24 cellular contexts compared by ENCODE assay signal in the genomic region with DNA sequence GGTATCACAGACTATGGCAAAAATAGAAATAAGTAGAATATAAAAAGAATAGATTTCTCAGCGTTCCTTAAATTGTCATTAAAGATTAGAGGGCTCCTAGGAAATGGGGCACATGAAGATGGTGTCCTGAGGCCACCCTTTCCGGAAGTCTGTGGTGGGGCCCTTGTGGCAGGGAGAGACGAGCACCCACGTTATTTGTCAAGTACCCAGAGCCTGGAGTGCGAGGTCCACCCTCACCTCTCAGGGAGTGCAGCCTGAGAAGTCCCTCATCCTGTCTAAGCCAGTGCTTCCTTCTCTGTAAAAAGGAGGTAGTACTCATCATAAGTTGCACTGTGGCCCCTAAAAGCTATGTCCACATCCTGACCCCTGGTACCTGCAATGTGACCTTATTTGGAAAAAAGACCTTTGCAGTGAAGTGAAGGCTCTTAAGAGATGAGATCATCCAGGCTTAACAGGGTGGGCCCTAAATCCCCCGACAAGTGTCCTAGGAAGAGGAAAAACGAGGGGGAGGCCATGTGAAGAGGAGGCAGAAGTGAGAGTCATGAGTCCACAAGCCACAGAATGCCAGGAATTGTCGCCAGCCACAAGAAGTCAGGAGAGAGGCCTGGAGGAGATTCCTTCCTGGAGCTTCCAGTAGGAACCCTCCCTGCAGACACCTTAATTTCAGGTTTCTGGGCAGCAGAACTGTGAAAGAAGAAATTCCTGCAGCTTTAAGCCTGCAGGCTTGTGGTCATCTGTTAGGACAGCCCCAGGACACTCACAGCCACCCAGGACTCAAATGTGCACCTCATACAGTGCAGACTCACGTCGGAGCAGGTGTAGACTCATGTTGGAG.
A peak's percentile ranks its signal among the peaks of the same experiment; 100 is the strongest.
DNase-seq lines count a peak whose midpoint lies in the region; ATAC-seq, FAIRE-seq and TF ChIP-seq lines count a peak whose summit lies in the region.
"Had no signal": no experiment of that assay in that cellular context is flagged by ENCODE, and none has a peak within 500 bp of the region (broad histone marks: within the 10 kb centered on the region; RNA-seq: fewer than 3 reads in every experiment).

No MANE protein-coding gene starts in this region.

- H3K18ac ChIP-seq in mesenchymal stem cell (ENCODE audit: low read depth in 1 of 2, low read length in 2 of 2): no peak overlapping the region

- H3K36me3 ChIP-seq in HCT116 (ENCODE audit: control insufficient read depth in 1 of 2, insufficient read depth in 2 of 2, low read length in 2 of 2) (no peaks in the 10 kb centered on the region), mesenchymal stem cell (ENCODE audit: control insufficient read depth in 1 of 2, insufficient read depth in 2 of 2, low read depth in 1 of 2, low read length in 2 of 2) (no peaks in the 10 kb centered on the region), pancreas (no peaks in the 10 kb centered on the region)
- H3K36me3 ChIP-seq: BLaER1, esophagus squamous epithelium, left lung, SJCRH30, thyroid gland had no signal

- H3K4me2 ChIP-seq in HCT116 (ENCODE audit: low read length): no peak overlapping the region
- no peak overlapping the region for H3K4me2 ChIP-seq in mesenchymal stem cell (ENCODE audit: low read length, poor library complexity, severe bottlenecking)
- H3K4me2 ChIP-seq: BLaER1 had no signal

- CTCF ChIA-PET in HCT116 (lab: Charles Lee): no interaction called here

- FAIRE-seq in pancreas (lab: Jason Lieb, UNC): no peak
- FAIRE-seq: frontal cortex had no signal

- RAD21 ChIA-PET in HCT116 (lab: Charles Lee; ENCODE audit: low non-redundant PET in 1 of 2, low total read pairs in 2 of 2, uncharacterized antibody in 2 of 2, unreplicated experiment in 2 of 2): no interaction called here

- no TSS peak for BruUV-seq in HCT116 (replicated peaks; lab: Mats Ljungman, UMichigan)

- TF ChIP-seq POLR2A in HCT116 (IDR thresholded peaks at IDR 0.05; ENCODE audit: borderline replicate concordance, extremely low read depth, insufficient read depth, insufficient read length): no peak

- WGBS in mesenchymal stem cell: 66% methylated on average over 10 of the region's 10 CpGs
- WGBS in pancreas, 2 donors: 72% methylated on average over 10 of the region's 10 CpGs

- TF ChIP-seq CTCF in HCT116 (IDR thresholded peaks at IDR 0.05 in 2 of 3, conservative IDR thresholded peaks at IDR 0.05 in 1 of 3; ENCODE audit: borderline replicate concordance in 1 of 3, insufficient read depth in 1 of 3, low read depth in 2 of 3, low read length in 2 of 3) (no peak), pancreas (IDR thresholded peaks at IDR 0.05) (no peak)

- H2AFZ ChIP-seq in HCT116 (ENCODE audit: low read depth, low read length, poor library complexity, severe bottlenecking) (no peak overlapping the region), mesenchymal stem cell (ENCODE audit: low read depth, low read length) (no peak overlapping the region)

- no peak overlapping the region for H2BK12ac ChIP-seq in mesenchymal stem cell (ENCODE audit: low read length in 2 of 2)

- no peak overlapping the region for H3K14ac ChIP-seq in mesenchymal stem cell (ENCODE audit: low read length in 2 of 2)

- H3K23ac ChIP-seq in mesenchymal stem cell (ENCODE audit: low read length in 2 of 2): no peak overlapping the region

- no peaks in the 10 kb centered on the region for H3K79me1 ChIP-seq in mesenchymal stem cell (replicated peaks; ENCODE audit: low read length, poor library complexity, severe bottlenecking)

- peak; percentile 32 for DNase-seq in AG08395 (ENCODE audit: low spot score)
- no peak for DNase-seq in HCT116 (ENCODE audit: low read depth, low spot score)
- peak; percentile 89 for DNase-seq in SW480 (ENCODE audit: low spot score)
- DNase-seq in mesenchymal stem cell: peak; percentile 35
- DNase-seq in superior temporal gyrus (ENCODE audit: extremely low spot score): no peak
- DNase-seq in pancreas: no peak
- no peak for DNase-seq in NCI-H1105 treated with DMSO at 0.1 percent for 48 hours (lab: John Stamatoyannopoulos, UW)
- DNase-seq: activated CD4-positive, alpha-beta T cell treated with anti-CD3 and anti-CD28 coated beads, Interleukin-2, amount 50 U/mL, for 4 hours; activated CD4-positive, CD25-positive, alpha-beta regulatory T cell; aorta; caudate nucleus; esophagus squamous epithelium; hippocampal formation; left lung; naive B cell; NCI-H1105; NCI-H2029; NCI-H526 treated with DMSO at 0.1 percent for 48 hours; nucleus accumbens; SJCRH30; thyroid gland had no signal

- H3K27ac ChIP-seq in HCT116 (ENCODE audit: low read depth, low read length) (no peak overlapping the region), mesenchymal stem cell (ENCODE audit: low read length, poor library complexity, severe bottlenecking) (no peak overlapping the region), pancreas (no peak overlapping the region)
- H3K27ac ChIP-seq: BLaER1, esophagus squamous epithelium, left lung, SJCRH30, thyroid gland had no signal

- POLR2A ChIA-PET in HCT116 (lab: Charles Lee): no interaction called here

- no peak overlapping the region for H3K9ac ChIP-seq in HCT116 (ENCODE audit: low read length)
- no peak overlapping the region for H3K9ac ChIP-seq in mesenchymal stem cell (ENCODE audit: low read length)
- H3K9ac ChIP-seq: BLaER1 had no signal

- no peak overlapping the region for H2BK15ac ChIP-seq in mesenchymal stem cell (ENCODE audit: low read depth, poor library complexity, severe bottlenecking)

- no peak overlapping the region for H2AK5ac ChIP-seq in mesenchymal stem cell (ENCODE audit: low read length, severe bottlenecking)

- no peak overlapping the region for H2BK120ac ChIP-seq in mesenchymal stem cell (ENCODE audit: low read depth, low read length)

- H2BK5ac ChIP-seq in mesenchymal stem cell (ENCODE audit: low read depth, low read length, poor library complexity, severe bottlenecking): no peak overlapping the region

- no peaks in the 10 kb centered on the region for H3K9me2 ChIP-seq in HCT116 (ENCODE audit: insufficient read depth)

- peaks cover 0 to 12% of the 10 kb centered on the region in 2 experiments; a peak in 2 of 4 replicates for H3K4me1 ChIP-seq in HCT116 (ENCODE audit: control insufficient read depth in 1 of 2, insufficient read depth in 2 of 2, low read length in 2 of 2)
- H3K4me1 ChIP-seq in mesenchymal stem cell (ENCODE audit: control insufficient read depth, insufficient read depth, low read depth, low read length): peaks cover 13% of the 10 kb centered on the region
- H3K4me1 ChIP-seq in pancreas: no peaks in the 10 kb centered on the region
- H3K4me1 ChIP-seq: esophagus squamous epithelium, left lung, SJCRH30, thyroid gland had no signal

- intact Hi-C loops in HCT116 (cut with micrococcal nuclease): no loop called here
- intact Hi-C loops in pancreas (cut with DNase I): no loop called here

- H4K20me1 ChIP-seq in HCT116 (ENCODE audit: insufficient read depth): no peaks in the 10 kb centered on the region
- H4K20me1 ChIP-seq: BLaER1 had no signal

- H3K27me3 ChIP-seq in HCT116 (ENCODE audit: insufficient read depth, low read length): no peaks in the 10 kb centered on the region
- peaks cover 0 to 13% of the 10 kb centered on the region in 2 experiments for H3K27me3 ChIP-seq in mesenchymal stem cell (ENCODE audit: control insufficient read depth in 1 of 2, insufficient read depth in 1 of 2, low read length in 2 of 2)
- no peaks in the 10 kb centered on the region for H3K27me3 ChIP-seq in pancreas
- H3K27me3 ChIP-seq: esophagus squamous epithelium, left lung, SJCRH30, thyroid gland had no signal

- H3K4me3 ChIP-seq in HCT116 (replicated peaks in 1 of 2; ENCODE audit: low read depth in 1 of 2, low read length in 2 of 2) (no peak overlapping the region), mesenchymal stem cell (ENCODE audit: insufficient read depth in 1 of 2, low read depth in 1 of 2, low read length in 2 of 2) (no peak overlapping the region), pancreas (no peak overlapping the region)
- H3K4me3 ChIP-seq: BLaER1, esophagus squamous epithelium, left lung, SJCRH30, thyroid gland had no signal

- peak; percentile 42; the same call in 1 of the 2 replicates for ATAC-seq in HCT116
- ATAC-seq in HG03460 (IDR thresholded peaks at IDR 0.05; ENCODE audit: unreplicated experiment): no peak
- no peak for ATAC-seq in pancreas
- ATAC-seq: left lung had no signal

- no peak overlapping the region for H3K4ac ChIP-seq in mesenchymal stem cell (ENCODE audit: low read depth in 1 of 2, low read length in 2 of 2)

- H3K9me3 ChIP-seq in HCT116 (ENCODE audit: control insufficient read depth in 1 of 2, insufficient read depth in 1 of 2, low read depth in 1 of 2, low read length in 2 of 2) (no peaks in the 10 kb centered on the region), mesenchymal stem cell (ENCODE audit: control insufficient read depth, low read length) (no peaks in the 10 kb centered on the region), pancreas (no peaks in the 10 kb centered on the region)
- H3K9me3 ChIP-seq: esophagus squamous epithelium, SJCRH30, thyroid gland had no signal

- no peak for TF ChIP-seq RAD21 in HCT116 (IDR thresholded peaks at IDR 0.05; ENCODE audit: low read depth)

- H4K8ac ChIP-seq in mesenchymal stem cell (ENCODE audit: low read length): peak overlapping the region; percentile 4

- no peaks in the 10 kb centered on the region for H3K79me2 ChIP-seq in HCT116 (ENCODE audit: insufficient read depth, low read length)

- H4K91ac ChIP-seq in mesenchymal stem cell (ENCODE audit: low read length): no peak overlapping the region

TF ChIP-seq in HCT116, 20 proteins besides CTCF, POLR2A, EP300 and RAD21 (continues in another document):
- TF ChIP-seq ZNF274 (IDR thresholded peaks at IDR 0.05; ENCODE audit: low read depth, low read length) (no peak), SP1 (IDR thresholded peaks at IDR 0.05; ENCODE audit: low read depth) (no peak), FOSL1 (IDR thresholded peaks at IDR 0.05; ENCODE audit: low read depth) (no peak), TCF7L2 (IDR thresholded peaks at IDR 0.05; ENCODE audit: borderline replicate concordance, extremely low read depth, insufficient read depth, insufficient read length) (no peak), CEBPB (IDR thresholded peaks at IDR 0.05; ENCODE audit: low read depth) (no peak), YY1 (IDR thresholded peaks at IDR 0.05; ENCODE audit: extremely low read depth, insufficient replicate concordance, low read depth, low read length) (no peak), POLR2AphosphoS5 (IDR thresholded peaks at IDR 0.05; ENCODE audit: low read depth, low read length) (no peak), ZFX (IDR thresholded peaks at IDR 0.05) (no peak)
- TF ChIP-seq, protein P1, sequence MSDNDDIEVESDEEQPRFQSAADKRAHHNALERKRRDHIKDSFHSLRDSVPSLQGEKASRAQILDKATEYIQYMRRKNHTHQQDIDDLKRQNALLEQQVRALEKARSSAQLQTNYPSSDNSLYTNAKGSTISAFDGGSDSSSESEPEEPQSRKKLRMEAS (IDR thresholded peaks at IDR 0.05): no peak

Comparison
In these comparisons a context has a peak if more than half of its experiments do, and no peak if none do; other contexts are left out.
1. DNase-seq: peak in AG08395 (single experiment), SW480 (single experiment) and mesenchymal stem cell (single experiment); none in HCT116 (single experiment), superior temporal gyrus (single experiment), pancreas (0 of 6) and NCI-H1105 treated with DMSO at 0.1 percent for 48 hours (single experiment).